ENCODE assay signal across 8 cellular contexts in the genomic region with DNA sequence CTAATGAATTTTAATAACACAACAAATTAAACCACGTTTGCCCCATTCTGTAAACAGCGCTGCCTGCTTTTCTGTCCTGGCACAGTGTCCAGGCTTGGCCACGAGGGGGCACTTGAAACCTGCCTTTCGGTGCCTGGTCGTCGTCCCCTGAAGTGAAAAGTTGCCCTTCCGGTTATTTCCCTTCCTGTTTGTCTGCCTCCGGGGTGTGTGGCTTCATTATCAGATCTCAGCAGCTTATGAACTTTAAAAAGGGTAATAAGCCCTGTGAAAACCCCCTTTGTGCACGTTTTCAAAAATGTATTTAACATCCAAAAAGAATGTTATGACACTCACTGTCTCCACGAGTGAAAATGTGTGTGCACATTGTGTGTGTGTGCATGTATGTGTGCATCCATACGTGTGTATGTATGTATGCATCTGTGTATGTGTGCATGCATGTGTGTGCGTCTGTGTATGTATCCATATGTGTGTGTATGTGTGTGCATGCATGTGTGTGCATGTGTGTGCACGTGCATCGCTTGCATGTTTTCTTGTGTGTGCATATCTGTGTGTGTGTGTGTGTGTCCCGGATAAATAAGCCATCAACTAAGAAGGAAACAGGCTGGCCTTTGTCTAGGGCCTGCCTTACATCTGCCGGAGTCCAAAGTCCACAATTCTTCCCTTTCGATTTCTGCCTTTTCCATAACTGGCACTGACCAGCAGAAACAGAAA.
DNase-seq lines count a peak whose midpoint lies in the region; ATAC-seq, FAIRE-seq and TF ChIP-seq lines count a peak whose summit lies in the region.

No MANE protein-coding gene starts in this region.

- ATAC-seq in GM21423 (IDR thresholded peaks at IDR 0.05; ENCODE audit: unreplicated experiment) = peak; percentile 99
- peak; percentile 88 to 95 for ATAC-seq in activated T-cell treated with anti-CD3 and anti-CD28 coated beads, Interleukin-2, amount 50 U/mL, for 4 hours
- peak; percentile 78 to 89 for ATAC-seq in natural killer cell treated with Interleukin-12 subunit alpha and Interleukin-12 subunit beta and Interleukin-15 and Interleukin-18, amount 100 ng/mL, for 72 hours
- ATAC-seq in stimulated activated memory B cell treated with anti-CD40 and anti-IgM and Interleukin-4, amounts not matched to agents 10 μg/mL and 1 μg/mL and 100 μg/mL, for 72 hours = peak; percentile 73

- peaks cover 75% of the 10 kb centered on the region for H3K27me3 ChIP-seq in PC-9 (ENCODE audit: insufficient read depth, low read depth)

- H3K4me1 Mint-ChIP-seq in activated T-cell treated with anti-CD3 and anti-CD28 coated beads, Interleukin-2, amount 50 U/mL, for 4 hours (ENCODE audit: low read depth) = peaks cover 12% of the 10 kb centered on the region
- H3K4me1 Mint-ChIP-seq in natural killer cell treated with Interleukin-12 subunit alpha and Interleukin-12 subunit beta and Interleukin-15 and Interleukin-18, amount 100 ng/mL, for 72 hours (ENCODE audit: low read depth in 2 of 2) = peaks cover 6 to 27% of the 10 kb centered on the region in 2 donors
- H3K4me1 Mint-ChIP-seq in stimulated activated memory B cell treated with anti-CD40 and anti-IgM and Interleukin-4, amounts not matched to agents 10 μg/mL and 1 μg/mL and 100 μg/mL, for 72 hours = peaks cover 8% of the 10 kb centered on the region

- POLR2A ChIA-PET in PC-9 (lab: Charles Lee; ENCODE audit: unreplicated experiment) = no interaction called here

- H4K20me1 ChIP-seq in PC-9 (ENCODE audit: insufficient read depth) = no peaks in the 10 kb centered on the region; the same call in 1 of the 2 replicates

- CTCF ChIA-PET in PC-9 (lab: Charles Lee) = no interaction called here

- H3F3A ChIP-seq in PC-9 (ENCODE audit: insufficient read depth, low read depth) = no peaks in the 10 kb centered on the region

- H3K27ac ChIP-seq in PC-9 = no peak overlapping the region

- no peaks in the 10 kb centered on the region for H3K79me2 ChIP-seq in PC-9 (ENCODE audit: low read depth)

- no peak overlapping the region for H3K4me3 ChIP-seq in PC-9

- no peaks in the 10 kb centered on the region for H3K4me1 ChIP-seq in PC-9 (replicated peaks; ENCODE audit: insufficient read depth)

- H3K9me3 ChIP-seq in PC-9 (ENCODE audit: insufficient read depth, low read depth) = no peaks in the 10 kb centered on the region

- H2AFZ ChIP-seq in PC-9 = no peak overlapping the region

- H3K9me3 Mint-ChIP-seq in activated T-cell treated with anti-CD3 and anti-CD28 coated beads, Interleukin-2, amount 50 U/mL, for 4 hours = no peaks in the 10 kb centered on the region
- no peaks in the 10 kb centered on the region for H3K9me3 Mint-ChIP-seq in natural killer cell treated with Interleukin-12 subunit alpha and Interleukin-12 subunit beta and Interleukin-15 and Interleukin-18, amount 100 ng/mL, for 72 hours
- no peaks in the 10 kb centered on the region for H3K9me3 Mint-ChIP-seq in stimulated activated memory B cell treated with anti-CD40 and anti-IgM and Interleukin-4, amounts not matched to agents 10 μg/mL and 1 μg/mL and 100 μg/mL, for 72 hours

- DNase-seq in D721Med (ENCODE audit: insufficient read length, low spot score) (peak; percentile 43), HT1080 (ENCODE audit: low read depth) (peak; percentile 51), PC-9 (peak; percentile 61 to 73), fibroblast of gingiva (ENCODE audit: low read depth) (peak; percentile 58)
- peak; percentile 66 for DNase-seq in activated T-cell treated with anti-CD3 and anti-CD28 coated beads, Interleukin-2, amount 50 U/mL, for 4 hours
- DNase-seq in natural killer cell treated with Interleukin-12 subunit alpha and Interleukin-12 subunit beta and Interleukin-15 and Interleukin-18, amount 100 ng/mL, for 72 hours (ENCODE audit: low spot score) = peak; percentile 82

- TF ChIP-seq CTCF in D721Med (IDR thresholded peaks at IDR 0.05; ENCODE audit: insufficient read depth, missing control alignments) (peak; percentile 87), PC-9 (conservative IDR thresholded peaks at IDR 0.05) (peak; percentile 90)

- H3K27ac Mint-ChIP-seq in natural killer cell treated with Interleukin-12 subunit alpha and Interleukin-12 subunit beta and Interleukin-15 and Interleukin-18, amount 100 ng/mL, for 72 hours = peak overlapping the region in 1 of 2 donors; percentile 77
- H3K27ac Mint-ChIP-seq in stimulated activated memory B cell treated with anti-CD40 and anti-IgM and Interleukin-4, amounts not matched to agents 10 μg/mL and 1 μg/mL and 100 μg/mL, for 72 hours = no peak overlapping the region

- peak overlapping the region; percentile 47; the same call in 1 of the 2 replicates for H3K4me2 ChIP-seq in PC-9

- intact Hi-C loops in PC-9 (cut with micrococcal nuclease; ENCODE audit: unreplicated experiment) = loop anchor here (2.0 to 10.0 kb wide), 3 partner anchors 62 to 1637 kb away; no protein-coding TSS in a partner anchor

- no peaks in the 10 kb centered on the region for H3K36me3 ChIP-seq in PC-9 (ENCODE audit: low read depth)

- H3K36me3 Mint-ChIP-seq in activated T-cell treated with anti-CD3 and anti-CD28 coated beads, Interleukin-2, amount 50 U/mL, for 4 hours (ENCODE audit: insufficient read depth) = no peaks in the 10 kb centered on the region
- H3K36me3 Mint-ChIP-seq in natural killer cell treated with Interleukin-12 subunit alpha and Interleukin-12 subunit beta and Interleukin-15 and Interleukin-18, amount 100 ng/mL, for 72 hours = no peaks in the 10 kb centered on the region
- H3K36me3 Mint-ChIP-seq in stimulated activated memory B cell treated with anti-CD40 and anti-IgM and Interleukin-4, amounts not matched to agents 10 μg/mL and 1 μg/mL and 100 μg/mL, for 72 hours = no peaks in the 10 kb centered on the region

- FAIRE-seq in D721Med (lab: Jason Lieb, UNC) = no peak

- no TSS peak for BruUV-seq in PC-9 (replicated peaks; lab: Mats Ljungman, UMichigan)

- no peaks in the 10 kb centered on the region for H3K9me2 ChIP-seq in PC-9 (ENCODE audit: insufficient read depth)

- no peaks in the 10 kb centered on the region for H3K27me3 Mint-ChIP-seq in activated T-cell treated with anti-CD3 and anti-CD28 coated beads, Interleukin-2, amount 50 U/mL, for 4 hours (ENCODE audit: low read depth)
- peaks cover 3 to 8% of the 10 kb centered on the region in 2 donors for H3K27me3 Mint-ChIP-seq in natural killer cell treated with Interleukin-12 subunit alpha and Interleukin-12 subunit beta and Interleukin-15 and Interleukin-18, amount 100 ng/mL, for 72 hours
- H3K27me3 Mint-ChIP-seq in stimulated activated memory B cell treated with anti-CD40 and anti-IgM and Interleukin-4, amounts not matched to agents 10 μg/mL and 1 μg/mL and 100 μg/mL, for 72 hours = peaks cover 8% of the 10 kb centered on the region

- H3K4me3 Mint-ChIP-seq in activated T-cell treated with anti-CD3 and anti-CD28 coated beads, Interleukin-2, amount 50 U/mL, for 4 hours = peak overlapping the region; percentile 46
- peak overlapping the region; percentile 11 for H3K4me3 Mint-ChIP-seq in natural killer cell treated with Interleukin-12 subunit alpha and Interleukin-12 subunit beta and Interleukin-15 and Interleukin-18, amount 100 ng/mL, for 72 hours
- peak overlapping the region; percentile 38 for H3K4me3 Mint-ChIP-seq in stimulated activated memory B cell treated with anti-CD40 and anti-IgM and Interleukin-4, amounts not matched to agents 10 μg/mL and 1 μg/mL and 100 μg/mL, for 72 hours
